In genomic region chr10:81109200-81109752, GRCh38 we compare ENCODE assay signal across 1 cellular context.
TF ChIP-seq lines count a peak whose summit lies in the region.

No MANE protein-coding gene starts in this region.

TF ChIP-seq in GM23338, 12 proteins besides CTCF, POLR2A, EP300 and RAD21 (continued from another document):
- TF ChIP-seq ZNF462 (CRISPR knock-in tag; IDR thresholded peaks at IDR 0.05), result no peak
- no peak for TF ChIP-seq NANOG (IDR thresholded peaks at IDR 0.05; ENCODE audit: borderline replicate concordance)
- TF ChIP-seq CREB1 (CRISPR knock-in tag; IDR thresholded peaks at IDR 0.05; ENCODE audit: low read depth), result no peak
- no peak for TF ChIP-seq JUNB (IDR thresholded peaks at IDR 0.05; ENCODE audit: unreplicated experiment)
- no peak for TF ChIP-seq EZH2 (IDR thresholded peaks at IDR 0.05; ENCODE audit: low read depth, unreplicated experiment)
